In genomic region chr5:35651002-35651756, GRCh38 we compare ENCODE assay signal across 8 cellular contexts. TPM values are rescaled to one million over a fixed set of nuclear protein-coding genes. Genes with fewer than 3 reads are reported as not detected.
DNase-seq lines count a peak whose midpoint lies in the region; ATAC-seq and TF ChIP-seq lines count a peak whose summit lies in the region.

No MANE protein-coding gene starts in this region.

- 46 to 64% (median 54%) methylated on average over 4 of the region's 4 CpGs for WGBS in spleen, 5 donors

- H3K4me1 ChIP-seq in spleen (no peaks in the 10 kb centered on the region), tibial artery (no peaks in the 10 kb centered on the region)

- TF ChIP-seq CTCF in fibroblast of mammary gland (conservative IDR thresholded peaks at IDR 0.05; ENCODE audit: control insufficient read depth, insufficient read depth, low read depth, low read length): peak; percentile 66
- peak in 9 of 11 experiments; percentile 44 to 59 (median 52) for TF ChIP-seq CTCF in spleen (IDR thresholded peaks at IDR 0.05 in 8 of 11, conservative IDR thresholded peaks at IDR 0.05 in 3 of 11)
- peak in 1 of 2 experiments; percentile 7 for TF ChIP-seq CTCF in tibial artery (IDR thresholded peaks at IDR 0.05)

- no peak overlapping the region for H3K4me3 ChIP-seq in fibroblast of mammary gland (ENCODE audit: control insufficient read depth, low read depth, low read length)
- H3K4me3 ChIP-seq in spleen: no peak overlapping the region
- H3K4me3 ChIP-seq in tibial artery: no peak overlapping the region

- DNase-seq in AG08396 (ENCODE audit: low spot score) (peak; percentile 54), NCI-H2196 (lab: John Stamatoyannopoulos, UW; ENCODE audit: unreplicated experiment) (peak; percentile 13), fibroblast of mammary gland (ENCODE audit: low read depth) (peak; percentile 50), spleen (no peak), tibial artery (no peak)
- peak; percentile 65 for DNase-seq in activated CD8-positive, alpha-beta memory T cell treated with anti-CD3 and anti-CD28 coated beads, Interleukin-2, amount 50 U/mL, for 4 hours

- TF ChIP-seq POLR2A in spleen (IDR thresholded peaks at IDR 0.05): no peak

- no peaks in the 10 kb centered on the region for H3K27me3 ChIP-seq in spleen (replicated peaks in 1 of 7)
- H3K27me3 ChIP-seq in tibial artery: no peaks in the 10 kb centered on the region

- H3K27ac ChIP-seq in spleen (no peak overlapping the region), tibial artery (no peak overlapping the region)

- ATAC-seq in GM18861 (IDR thresholded peaks at IDR 0.05; ENCODE audit: unreplicated experiment) (peak; percentile 54), HG03025 (IDR thresholded peaks at IDR 0.05; ENCODE audit: low FRiP score, unreplicated experiment) (no peak)

- H3K9me3 ChIP-seq in spleen: no peaks in the 10 kb centered on the region
- no peaks in the 10 kb centered on the region for H3K9me3 ChIP-seq in tibial artery

- intact Hi-C loops in spleen (cut with DNase I; ENCODE audit: low total_unique reads): loop anchor here (10.0 kb wide), 1 partner anchor 124 kb away; no protein-coding TSS in a partner anchor
- intact Hi-C loops in tibial artery (cut with DNase I; ENCODE audit: low total_unique reads): no loop called here

- H3K36me3 ChIP-seq in spleen (no peaks in the 10 kb centered on the region), tibial artery (peaks cover 0 to 6% (median 0%) of the 10 kb centered on the region in 3 donors)

RNA-seq across cellular contexts. Expression of gene SPEF2, which starts 33.5 kb away (rescaled TPM):
- 10 to 100 TPM in 4 of 7 donors, 1 to 10 TPM in 3; 4.7 to 22.6 (median 10.2) TPM for total RNA-seq in spleen
- polyA plus RNA-seq in spleen: 1 to 10 TPM; 1.7 to 3.3 (median 2.1) TPM

Comparison
In these comparisons a context has a peak if more than half of its experiments do, and no peak if none do; other contexts are left out.
1. DNase-seq: peak in AG08396 (single experiment), NCI-H2196 (single experiment), activated CD8-positive, alpha-beta memory T cell treated with anti-CD3 and anti-CD28 coated beads, Interleukin-2, amount 50 U/mL, for 4 hours (single experiment) and fibroblast of mammary gland (single experiment); none in spleen (single experiment) and tibial artery (0 of 2).